18 cellular contexts compared by ENCODE assay signal in the genomic region with DNA sequence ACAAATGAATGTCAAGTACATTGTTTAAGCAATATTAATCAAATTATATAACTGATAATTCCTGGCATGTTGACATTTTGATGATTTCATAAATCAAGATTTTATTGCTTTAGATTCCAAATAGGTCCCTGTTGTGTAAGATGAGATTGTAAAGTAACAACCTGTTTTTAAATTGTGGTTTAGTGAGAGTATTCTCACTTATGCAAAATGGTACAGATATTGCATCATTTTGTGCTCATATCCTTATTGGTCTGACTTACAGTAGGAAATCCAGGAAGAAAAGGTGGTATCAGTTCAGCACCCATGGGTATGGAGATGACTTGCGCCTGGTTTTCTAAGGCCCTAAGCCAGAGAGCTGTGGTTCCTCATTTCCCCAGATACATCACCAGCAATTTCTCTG.
A peak's percentile ranks its signal among the peaks of the same experiment; 100 is the strongest.
DNase-seq lines count a peak whose midpoint lies in the region; ATAC-seq and TF ChIP-seq lines count a peak whose summit lies in the region.
"Had no signal": no experiment of that assay in that cellular context is flagged by ENCODE, and none has a peak within 500 bp of the region (broad histone marks: within the 10 kb centered on the region; RNA-seq: fewer than 3 reads in every experiment).

No MANE protein-coding gene starts in this region.

- H3K9me3 ChIP-seq in naive thymus-derived CD4-positive, alpha-beta T cell (ENCODE audit: control insufficient read depth in 2 of 3, low read length in 3 of 3), result no peaks in the 10 kb centered on the region
- H3K9me3 ChIP-seq: colonic mucosa, heart left ventricle, SJSA1 had no signal

- H3K4me3 ChIP-seq in GM06990 (replicated peaks; ENCODE audit: low read depth, low read length), result no peak overlapping the region
- no peak overlapping the region for H3K4me3 ChIP-seq in naive thymus-derived CD4-positive, alpha-beta T cell (ENCODE audit: low read length)
- H3K4me3 ChIP-seq: colonic mucosa, heart left ventricle, SJSA1 had no signal

- H3K36me3 ChIP-seq in GM06990 (ENCODE audit: control insufficient read depth, insufficient read depth, low read length), result no peaks in the 10 kb centered on the region
- H3K36me3 ChIP-seq in naive thymus-derived CD4-positive, alpha-beta T cell (ENCODE audit: control insufficient read depth in 2 of 3, insufficient read depth in 3 of 3, low read length in 3 of 3), result no peaks in the 10 kb centered on the region
- H3K36me3 ChIP-seq: colonic mucosa, heart left ventricle, SJSA1 had no signal

- CTCF ChIA-PET in naive thymus-derived CD4-positive, alpha-beta T cell (lab: Charles Lee), result interaction anchor here (0.8 kb wide), 1 partner anchor 9 kb away, joined by 3 read pairs; no protein-coding TSS in a partner anchor

- no peaks in the 10 kb centered on the region for H3K36me3 Mint-ChIP-seq in naive thymus-derived CD4-positive, alpha-beta T cell

- H3K4me3 Mint-ChIP-seq in naive thymus-derived CD4-positive, alpha-beta T cell, result no peak overlapping the region

- H3K9me3 Mint-ChIP-seq in naive thymus-derived CD4-positive, alpha-beta T cell, result no peaks in the 10 kb centered on the region

- POLR2A ChIA-PET in naive thymus-derived CD4-positive, alpha-beta T cell (lab: Charles Lee), result no interaction called here

- no peaks in the 10 kb centered on the region for H3K4me1 ChIP-seq in naive thymus-derived CD4-positive, alpha-beta T cell (ENCODE audit: control insufficient read depth in 2 of 2, insufficient read depth in 2 of 2, low read length in 2 of 2)
- H3K4me1 ChIP-seq: colonic mucosa, heart left ventricle, SJSA1 had no signal

- no peak overlapping the region for H3K27ac ChIP-seq in naive thymus-derived CD4-positive, alpha-beta T cell (ENCODE audit: low read depth, low read length)
- H3K27ac ChIP-seq: colonic mucosa, heart left ventricle, HL-60, SJSA1 had no signal

- peak; percentile 6 for DNase-seq in GM06990 (ENCODE audit: extremely low read depth, insufficient read length)
- DNase-seq in RKO (ENCODE audit: low spot score), result peak; percentile 6
- DNase-seq in naive thymus-derived CD4-positive, alpha-beta T cell, result no peak
- DNase-seq in GM10266 (ENCODE audit: extremely low spot score), result no peak
- DNase-seq in stimulated activated CD4-positive, alpha-beta T cell treated with anti-CD3 and anti-CD28 coated beads, Interleukin-4, amount 100 ng/mL, for 1 hour, result no peak
- DNase-seq: aorta, colonic mucosa, erythroblast, heart left ventricle, kidney glomerular epithelial cell, NCI-H2029, posterior cingulate gyrus, T-helper 9 cell had no signal

- ATAC-seq in GM21360 (IDR thresholded peaks at IDR 0.05; ENCODE audit: unreplicated experiment), result peak; percentile 70
- peak; percentile 63 for ATAC-seq in HG03103 (IDR thresholded peaks at IDR 0.05; ENCODE audit: low read depth, unreplicated experiment)
- no peak for ATAC-seq in naive thymus-derived CD4-positive, alpha-beta T cell
- no peak for ATAC-seq in HG03439 (IDR thresholded peaks at IDR 0.05; ENCODE audit: unreplicated experiment)
- ATAC-seq: heart left ventricle had no signal

- no peak overlapping the region for H3K27ac Mint-ChIP-seq in naive thymus-derived CD4-positive, alpha-beta T cell

- peaks cover 10 to 32% (median 21%) of the 10 kb centered on the region in 5 donors for H3K27me3 Mint-ChIP-seq in naive thymus-derived CD4-positive, alpha-beta T cell

- TF ChIP-seq CTCF in GM06990 (IDR thresholded peaks at IDR 0.05; ENCODE audit: insufficient read depth, low read length, poor library complexity, severe bottlenecking) (no peak), GM10266 (IDR thresholded peaks at IDR 0.05; ENCODE audit: control insufficient read depth, insufficient read depth, low read depth, missing control alignments) (no peak)

- intact Hi-C loops in naive thymus-derived CD4-positive, alpha-beta T cell (cut with micrococcal nuclease), result no loop called here

- no peaks in the 10 kb centered on the region for H3K27me3 ChIP-seq in GM06990 (replicated peaks; ENCODE audit: control insufficient read depth, insufficient read depth, low read length)
- H3K27me3 ChIP-seq in naive thymus-derived CD4-positive, alpha-beta T cell (ENCODE audit: control insufficient read depth in 2 of 2, insufficient read depth in 2 of 2, low read length in 2 of 2), result no peaks in the 10 kb centered on the region
- H3K27me3 ChIP-seq: colonic mucosa, heart left ventricle, SJSA1 had no signal

- H3K4me1 Mint-ChIP-seq in naive thymus-derived CD4-positive, alpha-beta T cell, result peaks cover 0 to 4% (median 0%) of the 10 kb centered on the region in 7 donors

Comparison
In these comparisons a context has a peak if more than half of its experiments do, and no peak if none do; other contexts are left out.
1. DNase-seq: peak in GM06990 (single experiment) and RKO (single experiment); none in naive thymus-derived CD4-positive, alpha-beta T cell (0 of 9), GM10266 (single experiment) and stimulated activated CD4-positive, alpha-beta T cell treated with anti-CD3 and anti-CD28 coated beads, Interleukin-4, amount 100 ng/mL, for 1 hour (single experiment).
2. ATAC-seq: peak in GM21360 (single experiment) and HG03103 (single experiment); none in naive thymus-derived CD4-positive, alpha-beta T cell (single experiment) and HG03439 (single experiment).